ENCODE assay signal across 8 cellular contexts in the genomic region with DNA sequence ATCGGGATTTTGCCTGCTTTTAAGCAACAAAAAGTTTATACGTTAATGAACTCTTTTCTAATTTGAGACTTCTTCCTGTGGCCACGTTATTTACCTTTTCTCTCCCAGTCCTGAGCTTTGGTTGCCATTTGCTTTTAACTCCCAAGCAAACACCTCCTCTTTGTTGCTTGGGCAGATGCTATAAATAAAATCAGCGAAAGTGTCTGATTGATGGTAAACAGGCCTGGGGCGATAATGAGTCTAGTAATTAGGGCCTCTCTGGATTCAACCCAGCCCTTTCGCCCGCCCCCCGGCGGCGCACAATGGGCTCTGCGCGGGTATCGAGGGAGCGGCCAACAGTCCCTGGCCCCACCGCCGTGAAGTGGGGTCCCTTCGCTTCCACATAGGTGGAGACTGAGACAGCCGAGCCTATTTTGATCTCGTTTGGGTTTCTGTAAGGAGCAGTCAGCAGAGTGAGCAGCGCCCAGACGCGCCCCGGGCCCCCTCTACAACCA. TPM values are rescaled to one million over a fixed set of nuclear protein-coding genes. Genes with fewer than 3 reads are reported as not detected.
DNase-seq lines count a peak whose midpoint lies in the region; ATAC-seq, FAIRE-seq and TF ChIP-seq lines count a peak whose summit lies in the region.

No MANE protein-coding gene starts in this region.

- no peaks in the 10 kb centered on the region for H3K36me3 ChIP-seq in OCI-LY7 (ENCODE audit: insufficient read depth, low read length)
- H3K36me3 ChIP-seq in endothelial cell of umbilical vein (ENCODE audit: control insufficient read depth in 2 of 2, extremely low read depth in 1 of 2, insufficient read depth in 2 of 2, low read length in 2 of 2), result no peaks in the 10 kb centered on the region
- no peaks in the 10 kb centered on the region for H3K36me3 ChIP-seq in neuron (ENCODE audit: insufficient read depth, low read length)

- H3K27me3 ChIP-seq in endothelial cell of umbilical vein (ENCODE audit: control insufficient read depth in 2 of 2, insufficient read depth in 2 of 2, low read length in 2 of 2) (peaks cover 14 to 34% of the 10 kb centered on the region in 2 experiments), neuron (ENCODE audit: insufficient read depth, low read length) (peaks cover 6% of the 10 kb centered on the region)

- BruUV-seq in OCI-LY7 (replicated peaks; lab: Mats Ljungman, UMichigan) (no TSS peak), endothelial cell of umbilical vein (replicated peaks; lab: Mats Ljungman, UMichigan) (no TSS peak)

- no peak for TF ChIP-seq POLR2A in endothelial cell of umbilical vein (IDR thresholded peaks at IDR 0.05; ENCODE audit: low read depth, low read length)

- intact Hi-C loops in OCI-LY7 (cut with micrococcal nuclease; ENCODE audit: unreplicated experiment) (loop anchor here (1.0 to 5.0 kb wide), 3 partner anchors 96 to 424 kb away; a partner anchor contains a TSS), endothelial cell of umbilical vein (cut with micrococcal nuclease) (loop anchor here (1.0 to 2.0 kb wide), 5 partner anchors 54 to 425 kb away; a partner anchor contains a TSS)

- no peaks in the 10 kb centered on the region for H4K20me1 ChIP-seq in OCI-LY7 (ENCODE audit: insufficient read depth, low read length)
- no peaks in the 10 kb centered on the region for H4K20me1 ChIP-seq in endothelial cell of umbilical vein (replicated peaks; ENCODE audit: control insufficient read depth, extremely low read depth, insufficient read depth, low read length)

- H3K4me2 ChIP-seq in OCI-LY7 (ENCODE audit: low read length), result peak overlapping the region; percentile 83
- peak overlapping the region; percentile 54 for H3K4me2 ChIP-seq in endothelial cell of umbilical vein (ENCODE audit: insufficient read depth, low read length)

- FAIRE-seq in endothelial cell of umbilical vein (lab: Jason Lieb, UNC), result no peak

- CTCF ChIA-PET in OCI-LY7 (lab: Charles Lee; ENCODE audit: unreplicated experiment) (no interaction called here), endothelial cell of umbilical vein (lab: Charles Lee) (interaction anchor here (0.8 to 5.7 kb wide), 9 partner anchors 10 to 424 kb away, joined by 3 to 30 read pairs (median 6); a partner anchor contains a TSS)

- dilution Hi-C loops in endothelial cell of umbilical vein (cut with MboI; ENCODE audit: extremely low pct_ligation_motif_present, low sequenced_read_pairs), result no loop called here

- H3K9me2 ChIP-seq in OCI-LY7 (ENCODE audit: insufficient read depth, low read length), result no peaks in the 10 kb centered on the region

- peak overlapping the region; percentile 63 for H3K27ac ChIP-seq in 22Rv1
- no peak overlapping the region for H3K27ac ChIP-seq in OCI-LY7 (ENCODE audit: low read depth, low read length, poor library complexity, severe bottlenecking)
- no peak overlapping the region for H3K27ac ChIP-seq in endothelial cell of umbilical vein (ENCODE audit: insufficient read depth, low read depth, low read length)

- peaks cover 10% of the 10 kb centered on the region for H3K4me1 ChIP-seq in OCI-LY7 (ENCODE audit: insufficient read depth, low read length, poor library complexity, severe bottlenecking)
- peaks cover 9% of the 10 kb centered on the region for H3K4me1 ChIP-seq in endothelial cell of umbilical vein (ENCODE audit: control insufficient read depth, extremely low read depth, insufficient read depth, low read length)
- peaks cover 5% of the 10 kb centered on the region for H3K4me1 ChIP-seq in neuron (ENCODE audit: insufficient read depth, low read length)

- H3K9me3 ChIP-seq in OCI-LY7 (ENCODE audit: low read length) (no peaks in the 10 kb centered on the region), endothelial cell of umbilical vein (replicated peaks; ENCODE audit: control insufficient read depth, insufficient read depth, low read length) (no peaks in the 10 kb centered on the region), neuron (ENCODE audit: low read length) (peaks cover 3% of the 10 kb centered on the region)

- POLR2A ChIA-PET in OCI-LY7 (lab: Charles Lee), result interaction anchor here (1.1 kb wide), 1 partner anchor 53 kb away, joined by 3 read pairs; a partner anchor contains a TSS
- POLR2A ChIA-PET in endothelial cell of umbilical vein (lab: Charles Lee), result no interaction called here

- no peaks in the 10 kb centered on the region for H3K79me2 ChIP-seq in OCI-LY7 (ENCODE audit: insufficient read depth, low read depth, low read length)
- H3K79me2 ChIP-seq in endothelial cell of umbilical vein (ENCODE audit: control insufficient read depth, insufficient read depth, low read length), result no peaks in the 10 kb centered on the region

- DNase-seq in OCI-LY7 (ENCODE audit: low spot score) (peak; percentile 19), endothelial cell of umbilical vein (ENCODE audit: low read depth, low spot score) (no peak), SW480 (ENCODE audit: low spot score) (no peak)
- no peak for DNase-seq in stimulated activated CD4-positive, alpha-beta T cell treated with anti-CD3 and anti-CD28 coated beads, Interleukin-4, amount 100 ng/mL, for 1 hour

- ATAC-seq in GM18868 (IDR thresholded peaks at IDR 0.05; ENCODE audit: unreplicated experiment), result peak; percentile 32
- ATAC-seq in HG03342 (IDR thresholded peaks at IDR 0.05; ENCODE audit: unreplicated experiment), result peak; percentile 26

- H3K9ac ChIP-seq in endothelial cell of umbilical vein (replicated peaks; ENCODE audit: extremely low read depth, insufficient read depth, low read length), result no peak overlapping the region

- H3K9me1 ChIP-seq in endothelial cell of umbilical vein (replicated peaks; ENCODE audit: control insufficient read depth, extremely low read depth, insufficient read depth, low read length), result no peaks in the 10 kb centered on the region

- TF ChIP-seq CTCF in 22Rv1 (IDR thresholded peaks at IDR 0.05) (no peak), OCI-LY7 (conservative IDR thresholded peaks at IDR 0.05; ENCODE audit: low read length) (0 out of 2 replicates have a peak, but pooled peaks have one; percentile 12), endothelial cell of umbilical vein (IDR thresholded peaks at IDR 0.05; ENCODE audit: extremely low read depth in 1 of 2, insufficient read depth in 1 of 2, low read depth in 1 of 2, low read length in 2 of 2) (peak in 1 of 2 donors; percentile 12)

- H3K4me3 ChIP-seq in OCI-LY7 (ENCODE audit: low read depth, low read length, poor library complexity, severe bottlenecking), result peak overlapping the region; percentile 72
- peak overlapping the region; percentile 30 to 64 (median 48) for H3K4me3 ChIP-seq in endothelial cell of umbilical vein (replicated peaks in 1 of 3; ENCODE audit: insufficient read depth in 1 of 3, low read depth in 1 of 3, low read length in 3 of 3)
- peak overlapping the region; percentile 82 for H3K4me3 ChIP-seq in neuron (ENCODE audit: low read length)

- peak overlapping the region; percentile 93 for H2AFZ ChIP-seq in OCI-LY7 (ENCODE audit: low read length)
- H2AFZ ChIP-seq in endothelial cell of umbilical vein (ENCODE audit: low read depth, low read length), result peak overlapping the region; percentile 94
- H2AFZ ChIP-seq in neuron (ENCODE audit: low read depth, low read length), result peak overlapping the region; percentile 98

TF ChIP-seq in endothelial cell of umbilical vein, 7 proteins besides CTCF, POLR2A, EP300 and RAD21:
- TF ChIP-seq JUN (IDR thresholded peaks at IDR 0.05; ENCODE audit: borderline replicate concordance, insufficient read depth, insufficient read length, low read depth), result no peak
- no peak for TF ChIP-seq POLR2AphosphoS5 (IDR thresholded peaks at IDR 0.05; ENCODE audit: insufficient read depth, low read depth, low read length)
- TF ChIP-seq, protein P1, sequence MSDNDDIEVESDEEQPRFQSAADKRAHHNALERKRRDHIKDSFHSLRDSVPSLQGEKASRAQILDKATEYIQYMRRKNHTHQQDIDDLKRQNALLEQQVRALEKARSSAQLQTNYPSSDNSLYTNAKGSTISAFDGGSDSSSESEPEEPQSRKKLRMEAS (IDR thresholded peaks at IDR 0.05; ENCODE audit: insufficient read depth, insufficient read length), result no peak
- TF ChIP-seq EZH2 (IDR thresholded peaks at IDR 0.05; ENCODE audit: borderline replicate concordance, low read depth, low read length, severe bottlenecking), result no peak
- TF ChIP-seq GATA2 (IDR thresholded peaks at IDR 0.05; ENCODE audit: insufficient read depth, insufficient read length, low read depth, low read length), result no peak
- TF ChIP-seq FOS (IDR thresholded peaks at IDR 0.05; ENCODE audit: borderline replicate concordance, insufficient read depth, low read length), result no peak
- no peak for TF ChIP-seq MYC (IDR thresholded peaks at IDR 0.05; ENCODE audit: low read depth, low read length)
TF ChIP-seq in endothelial cell of umbilical vein: peak in this region for 0.

RNA-seq across cellular contexts. Expression of a gene that starts 0.8 kb away (rescaled TPM):
- total RNA-seq in OCI-LY7 (2014; rRNA removed; shearing (Covaris generic)), result 1.1 and 1.3 TPM in 2 replicates
- total RNA-seq in OCI-LY7 (2022), result 2.5 and 4.2 TPM in 2 replicates
- total RNA-seq in endothelial cell of umbilical vein, result 0.60 and 1.00 TPM in 2 replicates
- polyA plus RNA-seq in endothelial cell of umbilical vein, result 0.05 and 0.12 TPM in 2 replicates
- polyA plus RNA-seq in endothelial cell of umbilical vein (2011; cell fraction: cytosol; rRNA removed), result 0.10 and 0.19 TPM in 2 replicates
- 0.14 and 0.21 TPM in 2 replicates for polyA plus RNA-seq in endothelial cell of umbilical vein (2011; cell fraction: nucleus; rRNA removed)
- polyA plus RNA-seq in endothelial cell of umbilical vein (2012), result 0.11 and 0.41 TPM in 2 replicates
- polyA minus RNA-seq in endothelial cell of umbilical vein, result not detected in 2 replicates
- polyA minus RNA-seq in endothelial cell of umbilical vein (2011; cell fraction: cytosol; rRNA and poly(A)+ RNA removed), result 0.31 TPM
- not detected in 2 replicates for polyA minus RNA-seq in endothelial cell of umbilical vein (2011; cell fraction: nucleus; rRNA and poly(A)+ RNA removed)

RNA-seq across cellular contexts. Expression of a gene that starts 53.2 kb away (rescaled TPM):
- total RNA-seq in OCI-LY7 (2014; rRNA removed; shearing (Covaris generic)), result 4.9 and 8.0 TPM in 2 replicates
- 16.2 and 18.3 TPM in 2 replicates for total RNA-seq in OCI-LY7 (2022)
- 38.3 and 38.5 TPM in 2 replicates for total RNA-seq in endothelial cell of umbilical vein
- 6.8 and 12.3 TPM in 2 replicates for polyA plus RNA-seq in endothelial cell of umbilical vein
- polyA plus RNA-seq in endothelial cell of umbilical vein (2011; cell fraction: cytosol; rRNA removed), result 17.0 and 18.5 TPM in 2 replicates
- polyA plus RNA-seq in endothelial cell of umbilical vein (2011; cell fraction: nucleus; rRNA removed), result 6.6 and 12.4 TPM in 2 replicates
- polyA plus RNA-seq in endothelial cell of umbilical vein (2012), result 32.0 and 44.6 TPM in 2 replicates
- 6.5 and 13.4 TPM in 2 replicates for polyA minus RNA-seq in endothelial cell of umbilical vein
- polyA minus RNA-seq in endothelial cell of umbilical vein (2011; cell fraction: cytosol; rRNA and poly(A)+ RNA removed), result 1.5 TPM
- polyA minus RNA-seq in endothelial cell of umbilical vein (2011; cell fraction: nucleus; rRNA and poly(A)+ RNA removed), result 14.2 and 26.2 TPM in 2 replicates
